8 cellular contexts compared by ENCODE assay signal in the genomic region with DNA sequence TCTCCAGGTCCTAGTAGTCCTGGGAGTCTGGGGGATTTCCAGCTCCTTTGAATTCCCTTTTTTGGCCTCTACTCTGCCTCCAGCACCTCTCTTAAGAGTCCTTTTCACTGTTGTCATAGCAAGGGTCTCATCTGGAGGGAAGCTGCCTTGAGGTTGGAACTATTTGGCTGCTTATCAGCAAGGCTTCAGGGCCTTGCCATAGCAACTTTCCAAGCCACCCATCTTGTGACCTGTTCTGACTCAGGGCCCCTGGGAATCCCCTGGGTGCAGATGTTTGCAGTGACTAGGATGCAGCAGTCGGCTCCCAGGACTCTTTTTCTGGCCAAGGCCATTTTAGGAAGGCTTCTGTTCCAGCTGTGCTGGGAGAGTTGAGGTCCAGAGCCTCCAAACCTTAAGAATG. TPM values are rescaled to one million over a fixed set of nuclear protein-coding genes. Genes with fewer than 3 reads are reported as not detected.
DNase-seq lines count a peak whose midpoint lies in the region; ATAC-seq, FAIRE-seq and TF ChIP-seq lines count a peak whose summit lies in the region.

No MANE protein-coding gene starts in this region.

- H4K20me1 ChIP-seq in osteoblast (ENCODE audit: insufficient read depth, low read length): peaks cover 7% of the 10 kb centered on the region

- H3K27me3 ChIP-seq in bronchial epithelial cell (ENCODE audit: control insufficient read depth, insufficient read depth, low read length): no peaks in the 10 kb centered on the region
- no peaks in the 10 kb centered on the region for H3K27me3 ChIP-seq in osteoblast (ENCODE audit: insufficient read depth, low read length)

- in situ Hi-C loops in Caki2 (cut with HindIII; ENCODE audit: low pct_unique_long_range_greater_than_20kb, low sequenced_read_pairs): no loop called here

- FAIRE-seq in bronchial epithelial cell (lab: Jason Lieb, UNC) (no peak), frontal cortex (lab: Jason Lieb, UNC) (no peak)

- H3K4me3 ChIP-seq in bronchial epithelial cell (ENCODE audit: low read depth, low read length): no peak overlapping the region
- no peak overlapping the region for H3K4me3 ChIP-seq in osteoblast (ENCODE audit: insufficient read depth, low read length)

- H3K9me3 ChIP-seq in osteoblast (ENCODE audit: low read depth, low read length): no peaks in the 10 kb centered on the region

- H3K4me2 ChIP-seq in osteoblast (ENCODE audit: insufficient read depth, low read length): no peak overlapping the region

- ATAC-seq in HG03378 (IDR thresholded peaks at IDR 0.05; ENCODE audit: unreplicated experiment) (peak; percentile 64), GM18517 (IDR thresholded peaks at IDR 0.05; ENCODE audit: unreplicated experiment) (no peak), GM19395 (IDR thresholded peaks at IDR 0.05; ENCODE audit: unreplicated experiment) (no peak), HG03432 (IDR thresholded peaks at IDR 0.05; ENCODE audit: unreplicated experiment) (no peak)

- H3K4me1 ChIP-seq in osteoblast (ENCODE audit: insufficient read depth, low read length): peaks cover 20% of the 10 kb centered on the region

- no peak overlapping the region for H3K27ac ChIP-seq in osteoblast (ENCODE audit: low read depth, low read length)

- H2AFZ ChIP-seq in osteoblast (ENCODE audit: low read length): no peak overlapping the region

- peaks cover 15% of the 10 kb centered on the region for H3K79me2 ChIP-seq in osteoblast (ENCODE audit: insufficient read depth, low read length)

- TF ChIP-seq CTCF in bronchial epithelial cell (IDR thresholded peaks at IDR 0.05; ENCODE audit: insufficient read depth, low read length, severe bottlenecking): no peak
- TF ChIP-seq CTCF in osteoblast (IDR thresholded peaks at IDR 0.05; ENCODE audit: extremely low read depth, low read depth, low read length): no peak

- peak; percentile 42 for DNase-seq in Caki2 (ENCODE audit: low read depth)
- DNase-seq in bronchial epithelial cell (ENCODE audit: low read depth): peak; percentile 46
- peak; percentile 59 for DNase-seq in osteoblast (ENCODE audit: insufficient read length, low spot score, missing footprints)
- DNase-seq in frontal cortex (ENCODE audit: low spot score in 2 of 2): no peak

- H3K36me3 ChIP-seq in bronchial epithelial cell (ENCODE audit: control insufficient read depth, insufficient read depth, low read length) (no peaks in the 10 kb centered on the region), osteoblast (ENCODE audit: insufficient read depth, low read length) (peaks cover 11% of the 10 kb centered on the region)

RNA-seq across cellular contexts. Expression of a gene that starts 12.4 kb away (rescaled TPM):
- 38.5 and 58.1 TPM in 2 replicates for total RNA-seq in Caki2 (2014; rRNA removed; shearing (Covaris generic); ENCODE audit: low replicate concordance)
- total RNA-seq in bronchial epithelial cell: 8.4 and 15.0 TPM in 2 replicates
- total RNA-seq in osteoblast: 94.6 and 107 TPM in 2 replicates
- 32.2 TPM for total RNA-seq in frontal cortex

RNA-seq across cellular contexts. Expression of a gene that starts 56.8 kb away (rescaled TPM):
- total RNA-seq in Caki2 (2014; rRNA removed; shearing (Covaris generic); ENCODE audit: low replicate concordance): 33.6 and 102 TPM in 2 replicates
- total RNA-seq in bronchial epithelial cell (8.7 and 12.6 TPM in 2 replicates), osteoblast (15.9 and 37.1 TPM in 2 replicates), frontal cortex (2.4 TPM)

Comparison
In these comparisons a context has a peak if more than half of its experiments do, and no peak if none do; other contexts are left out.
1. DNase-seq: peak in Caki2 (single experiment), bronchial epithelial cell (single experiment) and osteoblast (single experiment); none in frontal cortex (0 of 2).